1 cellular context compared by ENCODE assay signal in the genomic region with DNA sequence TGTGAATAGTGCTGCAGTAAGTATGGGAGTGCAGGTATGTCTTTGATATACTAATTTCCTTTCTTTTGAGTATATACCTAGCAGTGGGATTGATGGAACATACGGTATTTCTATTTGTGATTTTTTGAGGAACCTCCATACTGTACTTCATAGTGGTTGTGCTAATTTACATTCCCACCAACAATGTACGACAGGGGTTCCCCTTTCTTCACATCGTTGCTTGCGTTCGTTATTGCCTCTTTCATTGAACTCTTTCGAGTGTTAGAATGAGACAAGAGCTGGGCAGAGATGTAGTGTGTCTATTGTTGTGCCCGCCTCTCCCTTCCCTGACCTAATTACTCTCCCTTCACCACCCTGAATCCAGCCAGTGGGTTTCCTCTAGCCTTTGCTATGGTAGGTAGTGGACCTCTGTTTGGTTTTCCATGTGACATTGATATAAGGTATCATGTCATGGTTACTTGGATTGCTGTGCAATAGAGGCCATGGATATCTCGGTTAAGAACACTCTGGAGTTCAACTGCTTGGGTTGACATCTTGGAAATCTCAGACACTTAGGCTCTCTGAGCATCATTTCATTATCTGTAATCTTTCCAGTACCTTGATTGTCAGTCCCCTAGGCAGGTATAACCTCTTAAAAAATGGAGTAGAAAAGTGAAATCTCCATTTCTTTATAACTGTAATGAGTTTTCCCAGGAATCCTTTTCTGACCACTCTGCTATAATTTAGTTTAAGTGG.
TF ChIP-seq lines count a peak whose summit lies in the region.

No MANE protein-coding gene starts in this region.

TF ChIP-seq in HepG2, 621 proteins besides CTCF, POLR2A, EP300 and RAD21:
- TF ChIP-seq SRF (IDR thresholded peaks at IDR 0.05; ENCODE audit: low read depth, low read length) = no peak
- TF ChIP-seq THAP11 (CRISPR knock-in tag; IDR thresholded peaks at IDR 0.05) = no peak
- TF ChIP-seq MED8 (CRISPR knock-in tag; IDR thresholded peaks at IDR 0.05; ENCODE audit: insufficient replicate concordance) = no peak
- TF ChIP-seq SNAI1 (CRISPR knock-in tag; IDR thresholded peaks at IDR 0.05; ENCODE audit: borderline replicate concordance) = no peak
- no peak for TF ChIP-seq JUNB (CRISPR knock-in tag; IDR thresholded peaks at IDR 0.05; ENCODE audit: borderline replicate concordance)
- no peak for TF ChIP-seq ARNT2 (CRISPR knock-in tag; IDR thresholded peaks at IDR 0.05; ENCODE audit: low read depth)
- no peak for TF ChIP-seq ZNF230 (CRISPR knock-in tag; IDR thresholded peaks at IDR 0.05)
- TF ChIP-seq BRD4 (CRISPR knock-in tag; IDR thresholded peaks at IDR 0.05) = no peak
- TF ChIP-seq, protein P1, sequence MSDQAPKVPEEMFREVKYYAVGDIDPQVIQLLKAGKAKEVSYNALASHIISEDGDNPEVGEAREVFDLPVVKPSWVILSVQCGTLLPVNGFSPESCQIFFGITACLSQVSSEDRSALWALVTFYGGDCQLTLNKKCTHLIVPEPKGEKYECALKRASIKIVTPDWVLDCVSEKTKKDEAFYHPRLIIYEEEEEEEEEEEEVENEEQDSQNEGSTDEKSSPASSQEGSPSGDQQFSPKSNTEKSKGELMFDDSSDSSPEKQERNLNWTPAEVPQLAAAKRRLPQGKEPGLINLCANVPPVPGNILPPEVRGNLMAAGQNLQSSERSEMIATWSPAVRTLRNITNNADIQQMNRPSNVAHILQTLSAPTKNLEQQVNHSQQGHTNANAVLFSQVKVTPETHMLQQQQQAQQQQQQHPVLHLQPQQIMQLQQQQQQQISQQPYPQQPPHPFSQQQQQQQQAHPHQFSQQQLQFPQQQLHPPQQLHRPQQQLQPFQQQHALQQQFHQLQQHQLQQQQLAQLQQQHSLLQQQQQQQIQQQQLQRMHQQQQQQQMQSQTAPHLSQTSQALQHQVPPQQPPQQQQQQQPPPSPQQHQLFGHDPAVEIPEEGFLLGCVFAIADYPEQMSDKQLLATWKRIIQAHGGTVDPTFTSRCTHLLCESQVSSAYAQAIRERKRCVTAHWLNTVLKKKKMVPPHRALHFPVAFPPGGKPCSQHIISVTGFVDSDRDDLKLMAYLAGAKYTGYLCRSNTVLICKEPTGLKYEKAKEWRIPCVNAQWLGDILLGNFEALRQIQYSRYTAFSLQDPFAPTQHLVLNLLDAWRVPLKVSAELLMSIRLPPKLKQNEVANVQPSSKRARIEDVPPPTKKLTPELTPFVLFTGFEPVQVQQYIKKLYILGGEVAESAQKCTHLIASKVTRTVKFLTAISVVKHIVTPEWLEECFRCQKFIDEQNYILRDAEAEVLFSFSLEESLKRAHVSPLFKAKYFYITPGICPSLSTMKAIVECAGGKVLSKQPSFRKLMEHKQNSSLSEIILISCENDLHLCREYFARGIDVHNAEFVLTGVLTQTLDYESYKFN (CRISPR knock-in tag; conservative IDR thresholded peaks at IDR 0.05) = no peak
- TF ChIP-seq MYC (CRISPR knock-in tag; IDR thresholded peaks at IDR 0.05; ENCODE audit: borderline replicate concordance) = no peak
- no peak for TF ChIP-seq ZFP36L1 (CRISPR knock-in tag; IDR thresholded peaks at IDR 0.05)
- TF ChIP-seq, protein P2, sequence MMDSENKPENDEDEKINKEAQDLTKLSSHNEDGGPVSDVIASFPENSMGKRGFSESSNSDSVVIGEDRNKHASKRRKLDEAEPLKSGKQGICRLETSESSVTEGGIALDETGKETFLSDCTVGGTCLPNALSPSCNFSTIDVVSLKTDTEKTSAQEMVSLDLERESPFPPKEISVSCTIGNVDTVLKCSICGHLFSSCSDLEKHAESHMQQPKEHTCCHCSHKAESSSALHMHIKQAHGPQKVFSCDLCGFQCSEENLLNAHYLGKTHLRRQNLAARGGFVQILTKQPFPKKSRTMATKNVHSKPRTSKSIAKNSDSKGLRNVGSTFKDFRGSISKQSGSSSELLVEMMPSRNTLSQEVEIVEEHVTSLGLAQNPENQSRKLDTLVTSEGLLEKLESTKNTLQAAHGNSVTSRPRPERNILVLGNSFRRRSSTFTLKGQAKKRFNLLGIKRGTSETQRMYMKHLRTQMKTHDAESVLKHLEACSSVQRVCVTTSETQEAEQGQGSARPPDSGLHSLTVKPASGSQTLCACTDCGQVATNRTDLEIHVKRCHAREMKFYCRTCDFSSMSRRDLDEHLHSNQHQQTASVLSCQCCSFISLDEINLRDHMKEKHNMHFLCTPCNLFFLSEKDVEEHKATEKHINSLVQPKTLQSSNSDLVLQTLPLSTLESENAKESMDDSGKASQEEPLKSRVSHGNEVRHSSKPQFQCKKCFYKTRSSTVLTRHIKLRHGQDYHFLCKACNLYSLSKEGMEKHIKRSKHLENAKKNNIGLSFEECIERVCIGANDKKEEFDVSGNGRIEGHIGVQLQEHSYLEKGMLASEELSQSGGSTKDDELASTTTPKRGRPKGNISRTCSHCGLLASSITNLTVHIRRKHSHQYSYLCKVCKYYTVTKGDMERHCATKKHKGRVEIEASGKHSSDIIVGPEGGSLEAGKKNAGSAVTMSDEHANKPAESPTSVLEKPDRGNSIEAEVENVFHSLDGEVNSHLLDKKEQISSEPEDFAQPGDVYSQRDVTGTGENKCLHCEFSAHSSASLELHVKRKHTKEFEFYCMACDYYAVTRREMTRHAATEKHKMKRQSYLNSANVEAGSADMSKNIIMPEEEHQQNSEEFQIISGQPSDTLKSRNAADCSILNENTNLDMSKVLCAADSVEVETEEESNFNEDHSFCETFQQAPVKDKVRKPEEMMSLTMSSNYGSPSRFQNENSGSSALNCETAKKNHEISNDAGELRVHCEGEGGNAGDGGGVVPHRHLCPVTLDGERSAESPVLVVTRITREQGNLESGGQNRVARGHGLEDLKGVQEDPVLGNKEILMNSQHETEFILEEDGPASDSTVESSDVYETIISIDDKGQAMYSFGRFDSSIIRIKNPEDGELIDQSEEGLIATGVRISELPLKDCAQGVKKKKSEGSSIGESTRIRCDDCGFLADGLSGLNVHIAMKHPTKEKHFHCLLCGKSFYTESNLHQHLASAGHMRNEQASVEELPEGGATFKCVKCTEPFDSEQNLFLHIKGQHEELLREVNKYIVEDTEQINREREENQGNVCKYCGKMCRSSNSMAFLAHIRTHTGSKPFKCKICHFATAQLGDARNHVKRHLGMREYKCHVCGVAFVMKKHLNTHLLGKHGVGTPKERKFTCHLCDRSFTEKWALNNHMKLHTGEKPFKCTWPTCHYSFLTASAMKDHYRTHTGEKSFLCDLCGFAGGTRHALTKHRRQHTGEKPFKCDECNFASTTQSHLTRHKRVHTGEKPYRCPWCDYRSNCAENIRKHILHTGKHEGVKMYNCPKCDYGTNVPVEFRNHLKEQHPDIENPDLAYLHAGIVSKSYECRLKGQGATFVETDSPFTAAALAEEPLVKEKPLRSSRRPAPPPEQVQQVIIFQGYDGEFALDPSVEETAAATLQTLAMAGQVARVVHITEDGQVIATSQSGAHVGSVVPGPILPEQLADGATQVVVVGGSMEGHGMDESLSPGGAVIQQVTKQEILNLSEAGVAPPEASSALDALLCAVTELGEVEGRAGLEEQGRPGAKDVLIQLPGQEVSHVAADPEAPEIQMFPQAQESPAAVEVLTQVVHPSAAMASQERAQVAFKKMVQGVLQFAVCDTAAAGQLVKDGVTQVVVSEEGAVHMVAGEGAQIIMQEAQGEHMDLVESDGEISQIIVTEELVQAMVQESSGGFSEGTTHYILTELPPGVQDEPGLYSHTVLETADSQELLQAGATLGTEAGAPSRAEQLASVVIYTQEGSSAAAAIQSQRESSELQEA (CRISPR knock-in tag; IDR thresholded peaks at IDR 0.05; ENCODE audit: not compliant biosample characterization) = no peak
- no peak for TF ChIP-seq SIX1 (CRISPR knock-in tag; IDR thresholded peaks at IDR 0.05; ENCODE audit: borderline replicate concordance)
- TF ChIP-seq KDM3A (CRISPR knock-in tag; IDR thresholded peaks at IDR 0.05; ENCODE audit: low read depth) = no peak
- no peak for TF ChIP-seq CREM (IDR thresholded peaks at IDR 0.05)
- TF ChIP-seq CREM (CRISPR knock-in tag; IDR thresholded peaks at IDR 0.05) = no peak
- TF ChIP-seq, protein P3, sequence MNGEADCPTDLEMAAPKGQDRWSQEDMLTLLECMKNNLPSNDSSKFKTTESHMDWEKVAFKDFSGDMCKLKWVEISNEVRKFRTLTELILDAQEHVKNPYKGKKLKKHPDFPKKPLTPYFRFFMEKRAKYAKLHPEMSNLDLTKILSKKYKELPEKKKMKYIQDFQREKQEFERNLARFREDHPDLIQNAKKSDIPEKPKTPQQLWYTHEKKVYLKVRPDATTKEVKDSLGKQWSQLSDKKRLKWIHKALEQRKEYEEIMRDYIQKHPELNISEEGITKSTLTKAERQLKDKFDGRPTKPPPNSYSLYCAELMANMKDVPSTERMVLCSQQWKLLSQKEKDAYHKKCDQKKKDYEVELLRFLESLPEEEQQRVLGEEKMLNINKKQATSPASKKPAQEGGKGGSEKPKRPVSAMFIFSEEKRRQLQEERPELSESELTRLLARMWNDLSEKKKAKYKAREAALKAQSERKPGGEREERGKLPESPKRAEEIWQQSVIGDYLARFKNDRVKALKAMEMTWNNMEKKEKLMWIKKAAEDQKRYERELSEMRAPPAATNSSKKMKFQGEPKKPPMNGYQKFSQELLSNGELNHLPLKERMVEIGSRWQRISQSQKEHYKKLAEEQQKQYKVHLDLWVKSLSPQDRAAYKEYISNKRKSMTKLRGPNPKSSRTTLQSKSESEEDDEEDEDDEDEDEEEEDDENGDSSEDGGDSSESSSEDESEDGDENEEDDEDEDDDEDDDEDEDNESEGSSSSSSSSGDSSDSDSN (CRISPR knock-in tag; IDR thresholded peaks at IDR 0.05) = no peak
- TF ChIP-seq ZNF367 (CRISPR knock-in tag; IDR thresholded peaks at IDR 0.05; ENCODE audit: borderline replicate concordance) = no peak
- no peak for TF ChIP-seq ZFP36L2 (CRISPR knock-in tag; IDR thresholded peaks at IDR 0.05)
